ENCODE assay signal across 8 cellular contexts in genomic region chr12:55728185-55728931, GRCh38. TPM values are rescaled to one million over a fixed set of nuclear protein-coding genes. Genes with fewer than 3 reads are reported as not detected.
DNase-seq lines count a peak whose midpoint lies in the region; ATAC-seq, FAIRE-seq and TF ChIP-seq lines count a peak whose summit lies in the region.

No MANE protein-coding gene starts in this region.

- H3K4me3 ChIP-seq in KMS-11 (IDR thresholded peaks at IDR 0.05; ENCODE audit: insufficient read depth, low read depth, low read length) (peak overlapping the region; percentile 69), pancreas (peak overlapping the region; percentile 57 to 87 (median 70))

- no peak overlapping the region for H3K27ac Mint-ChIP-seq in activated naive CD8-positive, alpha-beta T cell treated with anti-CD3 and anti-CD28 coated beads for 36 hours

- 0 to 1% methylated on average over 29 to 59 of the region's 59 CpGs for WGBS in pancreas, 2 donors

- peaks cover 31% of the 10 kb centered on the region for H3K4me1 Mint-ChIP-seq in activated naive CD8-positive, alpha-beta T cell treated with anti-CD3 and anti-CD28 coated beads for 36 hours

- TF ChIP-seq CTCF in KMS-11 (conservative IDR thresholded peaks at IDR 0.05; ENCODE audit: low read depth, low read length) (no peak), pancreas (IDR thresholded peaks at IDR 0.05) (no peak)

- ATAC-seq in GM19438 (IDR thresholded peaks at IDR 0.05; ENCODE audit: low read depth, unreplicated experiment) = peak; percentile 15
- ATAC-seq in pancreas = peak; percentile 69 to 75 (median 70)

- no peaks in the 10 kb centered on the region for H3K27me3 Mint-ChIP-seq in activated naive CD8-positive, alpha-beta T cell treated with anti-CD3 and anti-CD28 coated beads for 36 hours

- H3K36me3 ChIP-seq in KMS-11 (ENCODE audit: insufficient read depth) = no peaks in the 10 kb centered on the region; the same call in 1 of the 2 replicates
- H3K36me3 ChIP-seq in pancreas = peaks cover 4 to 17% (median 6%) of the 10 kb centered on the region in 3 donors

- intact Hi-C loops in cardiac septum (cut with DNase I) (no loop called here), pancreas (cut with DNase I) (no loop called here)

- H3K27me3 ChIP-seq in KMS-11 (ENCODE audit: insufficient read depth, low read depth) (no peaks in the 10 kb centered on the region), pancreas (no peaks in the 10 kb centered on the region)

- H3K27ac ChIP-seq in KMS-11 (peak overlapping the region; percentile 63), pancreas (peak overlapping the region; percentile 89 to 99 (median 97))

- H3K9me3 ChIP-seq in pancreas = no peaks in the 10 kb centered on the region

- peak overlapping the region; percentile 87 for H3K4me2 ChIP-seq in KMS-11

- H3K79me2 ChIP-seq in KMS-11 (ENCODE audit: insufficient read depth, low read depth) = peaks cover 13% of the 10 kb centered on the region; the same call in 1 of the 2 replicates

- H4K20me1 ChIP-seq in KMS-11 (ENCODE audit: insufficient read depth) = no peaks in the 10 kb centered on the region

- FAIRE-seq in pancreas (lab: Jason Lieb, UNC) = no peak

- H3K36me3 Mint-ChIP-seq in activated naive CD8-positive, alpha-beta T cell treated with anti-CD3 and anti-CD28 coated beads for 36 hours = peaks cover 7% of the 10 kb centered on the region

- H2AFZ ChIP-seq in KMS-11 (ENCODE audit: low read depth) = peak overlapping the region; percentile 88

- no peaks in the 10 kb centered on the region for H3K9me3 Mint-ChIP-seq in activated naive CD8-positive, alpha-beta T cell treated with anti-CD3 and anti-CD28 coated beads for 36 hours

- peak overlapping the region; percentile 74 for H3K4me3 Mint-ChIP-seq in activated naive CD8-positive, alpha-beta T cell treated with anti-CD3 and anti-CD28 coated beads for 36 hours

- peak; percentile 54 for DNase-seq in DMS153 (lab: John Stamatoyannopoulos, UW)
- no peak for DNase-seq in DMS153 treated with DMSO at 0.1 percent for 48 hours (lab: John Stamatoyannopoulos, UW; ENCODE audit: unreplicated experiment)
- peak; percentile 35 for DNase-seq in activated naive CD8-positive, alpha-beta T cell treated with anti-CD3 and anti-CD28 coated beads for 36 hours
- peak; percentile 90 for DNase-seq in cardiac septum (ENCODE audit: low spot score)
- DNase-seq in pancreas = peak; percentile 86 to 94 (median 88)
- no peak for DNase-seq in OCI-M2 (lab: John Stamatoyannopoulos, UW; ENCODE audit: unreplicated experiment)

- peak overlapping the region; percentile 80 for H3K9ac ChIP-seq in KMS-11

- H3K4me1 ChIP-seq in KMS-11 (ENCODE audit: low read depth, poor library complexity, severe bottlenecking) (peaks cover 20% of the 10 kb centered on the region), pancreas (peaks cover 9 to 37% (median 15%) of the 10 kb centered on the region in 3 donors)

RNA-seq across cellular contexts. Expression of gene CD63, which starts 0.5 kb away (rescaled TPM):
- total RNA-seq in activated naive CD8-positive, alpha-beta T cell treated with anti-CD3 and anti-CD28 coated beads for 36 hours = 100 to 1,000 TPM; 113 to 117 TPM
- 914 TPM for total RNA-seq in cardiac septum
- 100 to 1,000 TPM; 433 to 636 (median 525) TPM for total RNA-seq in pancreas
- 100 to 1,000 TPM; 625 to 717 TPM for polyA plus RNA-seq in pancreas

RNA-seq across cellular contexts. Expression of gene RDH5, which starts 8.2 kb away (rescaled TPM):
- total RNA-seq in activated naive CD8-positive, alpha-beta T cell treated with anti-CD3 and anti-CD28 coated beads for 36 hours = 1 to 10 TPM; 4.2 to 6.7 TPM
- total RNA-seq in cardiac septum (26.3 TPM), pancreas (1 to 10 TPM; 1.3 to 4.4 (median 2.5) TPM)
- 10 to 100 TPM in 1 of 2 donors, 1 to 10 TPM in 1; 8.8 to 12.6 TPM for polyA plus RNA-seq in pancreas

RNA-seq across cellular contexts. Expression of gene BLOC1S1, which starts 12.5 kb away (rescaled TPM):
- 10 to 100 TPM; 81.9 to 88.4 TPM for total RNA-seq in activated naive CD8-positive, alpha-beta T cell treated with anti-CD3 and anti-CD28 coated beads for 36 hours
- total RNA-seq in cardiac septum (97.7 TPM), pancreas (10 to 100 TPM; 32.5 to 60.6 (median 44.4) TPM)
- polyA plus RNA-seq in pancreas = 100 to 1,000 TPM; 153 to 155 TPM

RNA-seq across cellular contexts. Expression of gene GDF11, which starts 14.6 kb away (rescaled TPM):
- total RNA-seq in activated naive CD8-positive, alpha-beta T cell treated with anti-CD3 and anti-CD28 coated beads for 36 hours = 10 to 100 TPM; 11.9 to 12.9 TPM
- total RNA-seq in cardiac septum = 18.0 TPM
- 1 to 10 TPM in 5 of 6 donors, under 1 TPM in 1; 0.91 to 3.5 (median 1.3) TPM for total RNA-seq in pancreas
- 1 to 10 TPM in 1 of 2 donors, under 1 TPM in 1; 0.99 to 1.7 TPM for polyA plus RNA-seq in pancreas

RNA-seq across cellular contexts. Expression of gene ITGA7, which starts 20.7 kb away (rescaled TPM):
- 1 to 10 TPM; 3.3 to 3.7 TPM for total RNA-seq in activated naive CD8-positive, alpha-beta T cell treated with anti-CD3 and anti-CD28 coated beads for 36 hours
- total RNA-seq in cardiac septum = 806 TPM
- total RNA-seq in pancreas = 10 to 100 TPM in 1 of 6 donors, 1 to 10 TPM in 5; 3.4 to 12.6 (median 7.3) TPM
- 10 to 100 TPM; 30.1 to 34.5 TPM for polyA plus RNA-seq in pancreas

Comparison
In these comparisons a context has a peak if more than half of its experiments do, and no peak if none do; other contexts are left out.
1. DNase-seq: peak in DMS153 (single experiment), activated naive CD8-positive, alpha-beta T cell treated with anti-CD3 and anti-CD28 coated beads for 36 hours (single experiment), cardiac septum (single experiment) and pancreas (6 of 6); none in DMS153 treated with DMSO at 0.1 percent for 48 hours (single experiment) and OCI-M2 (single experiment).